Comparison of ENCODE assay signal across 8 cellular contexts in the genomic region with DNA sequence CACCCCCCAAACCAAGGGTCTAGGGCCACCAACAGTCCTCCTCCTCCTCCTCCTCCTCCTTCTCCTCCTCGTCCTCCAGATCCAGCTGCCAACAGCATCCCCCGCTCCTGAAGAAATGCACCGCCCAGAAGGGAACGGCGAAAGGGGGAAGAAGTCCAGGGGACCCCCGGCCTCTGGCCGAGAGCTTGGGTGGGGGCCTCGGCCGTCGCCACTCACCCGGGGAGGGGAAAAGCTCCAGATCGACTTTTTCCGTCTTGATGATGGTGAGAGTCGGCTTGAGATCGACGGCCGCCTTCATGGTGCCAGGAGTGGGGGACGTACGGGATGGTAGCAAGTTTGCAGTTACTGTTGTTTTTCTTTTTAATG.
DNase-seq lines count a peak whose midpoint lies in the region; ATAC-seq and TF ChIP-seq lines count a peak whose summit lies in the region.

No MANE protein-coding gene starts in this region.

- peak overlapping the region; percentile 22 for H2AK5ac ChIP-seq in trophoblast cell (ENCODE audit: low read length)

- ATAC-seq in WTC11 (no peak), GM19397 (IDR thresholded peaks at IDR 0.05; ENCODE audit: unreplicated experiment) (no peak), HG03565 (IDR thresholded peaks at IDR 0.05; ENCODE audit: unreplicated experiment) (no peak)

- POLR2A ChIA-PET in WTC11 (lab: Charles Lee) = interaction anchor here (1.0 kb wide), 1 partner anchor 28 kb away, joined by 3 read pairs; no protein-coding TSS in a partner anchor

- H3K27me3 Mint-ChIP-seq in WTC11 (ENCODE audit: low read depth) = peaks cover 35% of the 10 kb centered on the region

- no peaks in the 10 kb centered on the region for H3K36me3 Mint-ChIP-seq in WTC11

- peak overlapping the region; percentile 60 for H4K12ac ChIP-seq in trophoblast cell (ENCODE audit: low read depth, low read length)

- peak overlapping the region; percentile 77 for H4K8ac ChIP-seq in trophoblast cell (ENCODE audit: low read depth, low read length)

- H3K23ac ChIP-seq in trophoblast cell (ENCODE audit: low read length) = no peak overlapping the region

- H3K79me1 ChIP-seq in trophoblast cell (ENCODE audit: low read length) = peaks cover 16% of the 10 kb centered on the region

- peak overlapping the region; percentile 65 for H3K4me2 ChIP-seq in trophoblast cell (ENCODE audit: low read length)

- peak overlapping the region; percentile 83 for H2BK120ac ChIP-seq in trophoblast cell (ENCODE audit: insufficient read depth, low read length, poor library complexity)

- peaks cover 2 to 13% of the 10 kb centered on the region in 2 experiments for H3K4me1 ChIP-seq in trophoblast cell (ENCODE audit: control insufficient read depth in 1 of 2, insufficient read depth in 2 of 2, low read length in 2 of 2)

- H3K4me3 Mint-ChIP-seq in WTC11 = peak overlapping the region; percentile 77

- peak overlapping the region; percentile 68 for H4K91ac ChIP-seq in trophoblast cell (ENCODE audit: low read depth, low read length)

- H2AFZ ChIP-seq in trophoblast cell (ENCODE audit: insufficient read depth, low read length, poor library complexity) = peak overlapping the region; percentile 69

- peak overlapping the region; percentile 86 for H3K14ac ChIP-seq in trophoblast cell (ENCODE audit: low read length)

- peak overlapping the region; percentile 8 for H2BK12ac ChIP-seq in trophoblast cell (ENCODE audit: low read length)

- peak overlapping the region; percentile 67 for H3K18ac ChIP-seq in trophoblast cell (ENCODE audit: low read length)

- CTCF ChIA-PET in WTC11 (lab: Charles Lee) = no interaction called here

- H3K4me3 ChIP-seq in foreskin fibroblast (ENCODE audit: low read depth in 1 of 2, low read length in 2 of 2) = peak overlapping the region; percentile 90 to 92
- H3K4me3 ChIP-seq in trophoblast cell (ENCODE audit: low read depth, low read length) = peak overlapping the region; percentile 88

- H3K4ac ChIP-seq in trophoblast cell (ENCODE audit: low read depth, low read length) = peak overlapping the region; percentile 89

- H3K79me2 ChIP-seq in trophoblast cell (ENCODE audit: control insufficient read depth, insufficient read depth, low read length, poor library complexity) = peaks cover 21% of the 10 kb centered on the region

- no peaks in the 10 kb centered on the region for H3K27me3 ChIP-seq in trophoblast cell (ENCODE audit: insufficient read depth, low read length)

- H3K27ac Mint-ChIP-seq in WTC11 = no peak overlapping the region

- peak overlapping the region; percentile 82 for H3K9ac ChIP-seq in trophoblast cell (ENCODE audit: low read length)

- TF ChIP-seq CTCF in WTC11 (IDR thresholded peaks at IDR 0.05) (no peak), foreskin fibroblast (IDR thresholded peaks at IDR 0.05; ENCODE audit: low read depth, low read length) (no peak)

- peaks cover 64% of the 10 kb centered on the region for H3K4me1 Mint-ChIP-seq in WTC11

- H3K9me3 Mint-ChIP-seq in WTC11 = no peaks in the 10 kb centered on the region

- H3K36me3 ChIP-seq in trophoblast cell (ENCODE audit: control insufficient read depth in 1 of 2, insufficient read depth in 2 of 2, low read length in 2 of 2) = peaks cover 2% of the 10 kb centered on the region in 2 experiments

- no CpG with 5 or more reads among the region's 19 CpGs for WGBS in trophoblast cell (ENCODE audit: extremely low coverage, insufficient coverage, insufficient read length)

- H3K27ac ChIP-seq in trophoblast cell (ENCODE audit: low read depth, low read length) = peak overlapping the region; percentile 83

- H3K9me3 ChIP-seq in trophoblast cell (ENCODE audit: insufficient read depth, low read depth, low read length) = no peaks in the 10 kb centered on the region

- H2BK5ac ChIP-seq in trophoblast cell (ENCODE audit: low read depth, low read length, poor library complexity) = peak overlapping the region; percentile 94

- DNase-seq in NK-92 treated with Interleukin-12 subunit alpha and Interleukin-12 subunit beta, amount 100 ng/mL, for 24 hours (lab: John Stamatoyannopoulos, UW) = peak; percentile 45
- DNase-seq in NK-92 (lab: John Stamatoyannopoulos, UW; ENCODE audit: unreplicated experiment) (no peak), WTC11 (ENCODE audit: low spot score) (peak; percentile 24), foreskin fibroblast (no peak), trophoblast cell (no peak), UCSD-AML1 (lab: John Stamatoyannopoulos, UW; ENCODE audit: unreplicated experiment) (no peak)

TF ChIP-seq in WTC11, 78 proteins besides CTCF, POLR2A, EP300 and RAD21:
- TF ChIP-seq ZNF263 (CRISPR knock-in tag; IDR thresholded peaks at IDR 0.05; ENCODE audit: low read depth) = peak; percentile 88
- TF ChIP-seq, protein P1, sequence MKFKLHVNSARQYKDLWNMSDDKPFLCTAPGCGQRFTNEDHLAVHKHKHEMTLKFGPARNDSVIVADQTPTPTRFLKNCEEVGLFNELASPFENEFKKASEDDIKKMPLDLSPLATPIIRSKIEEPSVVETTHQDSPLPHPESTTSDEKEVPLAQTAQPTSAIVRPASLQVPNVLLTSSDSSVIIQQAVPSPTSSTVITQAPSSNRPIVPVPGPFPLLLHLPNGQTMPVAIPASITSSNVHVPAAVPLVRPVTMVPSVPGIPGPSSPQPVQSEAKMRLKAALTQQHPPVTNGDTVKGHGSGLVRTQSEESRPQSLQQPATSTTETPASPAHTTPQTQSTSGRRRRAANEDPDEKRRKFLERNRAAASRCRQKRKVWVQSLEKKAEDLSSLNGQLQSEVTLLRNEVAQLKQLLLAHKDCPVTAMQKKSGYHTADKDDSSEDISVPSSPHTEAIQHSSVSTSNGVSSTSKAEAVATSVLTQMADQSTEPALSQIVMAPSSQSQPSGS (CRISPR knock-in tag; IDR thresholded peaks at IDR 0.05; ENCODE audit: borderline replicate concordance, low read depth) = no peak

Comparison
In these comparisons a context has a peak if more than half of its experiments do, and no peak if none do; other contexts are left out.
1. DNase-seq: peak in NK-92 treated with Interleukin-12 subunit alpha and Interleukin-12 subunit beta, amount 100 ng/mL, for 24 hours (single experiment) and WTC11 (single experiment); none in NK-92 (single experiment), foreskin fibroblast (0 of 2), trophoblast cell (0 of 2) and UCSD-AML1 (single experiment).